In the genomic region with DNA sequence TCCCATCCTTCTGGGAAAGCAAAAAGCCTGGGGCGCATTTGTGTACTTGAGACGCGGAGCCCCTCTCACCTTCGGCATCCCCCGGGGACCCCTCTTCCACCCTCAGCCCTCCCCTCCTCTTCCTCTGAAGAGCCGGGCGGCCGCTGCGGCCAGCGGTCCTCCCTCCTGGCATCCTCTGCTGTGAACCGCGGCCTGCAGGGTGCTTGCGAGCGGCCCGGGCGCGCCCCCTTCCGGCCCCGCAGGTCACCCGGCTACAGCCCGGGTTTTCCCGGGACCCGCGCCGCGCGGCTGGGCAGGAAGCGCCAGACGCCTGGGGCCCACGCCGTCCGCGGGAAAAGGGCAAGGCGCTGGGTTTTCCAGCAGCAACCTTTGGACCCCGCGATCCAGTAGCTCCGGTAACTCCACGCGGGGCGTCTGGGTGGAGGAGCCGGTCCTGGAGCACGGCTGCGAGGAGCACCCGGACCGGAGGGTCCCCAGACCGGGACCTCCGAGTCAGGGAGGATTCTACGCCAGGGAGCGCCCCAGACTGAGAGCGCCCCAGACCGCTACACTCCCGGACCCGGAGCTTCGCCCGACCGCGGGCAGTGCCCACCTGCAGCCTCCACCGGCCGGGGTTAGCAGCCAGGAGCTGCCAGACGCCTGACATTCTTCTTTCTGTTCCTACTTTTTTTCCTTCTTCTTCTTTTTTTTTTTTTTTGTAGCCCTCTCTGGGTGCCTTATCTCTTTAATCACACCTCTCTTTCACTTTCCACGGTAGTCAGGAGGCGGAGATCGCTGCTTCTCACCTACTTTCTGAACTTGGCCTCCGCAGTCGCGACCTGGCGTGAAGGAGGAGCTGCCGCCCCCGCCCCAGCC, we compare ENCODE assay signal across 1 cellular context.
A peak's percentile ranks its signal among the peaks of the same experiment; 100 is the strongest.
TF ChIP-seq lines count a peak whose summit lies in the region.

A gene with protein sequence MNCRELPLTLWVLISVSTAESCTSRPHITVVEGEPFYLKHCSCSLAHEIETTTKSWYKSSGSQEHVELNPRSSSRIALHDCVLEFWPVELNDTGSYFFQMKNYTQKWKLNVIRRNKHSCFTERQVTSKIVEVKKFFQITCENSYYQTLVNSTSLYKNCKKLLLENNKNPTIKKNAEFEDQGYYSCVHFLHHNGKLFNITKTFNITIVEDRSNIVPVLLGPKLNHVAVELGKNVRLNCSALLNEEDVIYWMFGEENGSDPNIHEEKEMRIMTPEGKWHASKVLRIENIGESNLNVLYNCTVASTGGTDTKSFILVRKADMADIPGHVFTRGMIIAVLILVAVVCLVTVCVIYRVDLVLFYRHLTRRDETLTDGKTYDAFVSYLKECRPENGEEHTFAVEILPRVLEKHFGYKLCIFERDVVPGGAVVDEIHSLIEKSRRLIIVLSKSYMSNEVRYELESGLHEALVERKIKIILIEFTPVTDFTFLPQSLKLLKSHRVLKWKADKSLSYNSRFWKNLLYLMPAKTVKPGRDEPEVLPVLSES (plus strand): TSS at position 271 of the 855 bp plus-strand sequence. CDS start 6,865 bp downstream, outside the sequence.

TF ChIP-seq in K562, 482 proteins besides CTCF, POLR2A, EP300 and RAD21 (continued from another document and continues in another):
- TF ChIP-seq ZNF318 (IDR thresholded peaks at IDR 0.05; ENCODE audit: borderline replicate concordance in 1 of 2, low read depth in 1 of 2) (no peak), HNRNPUL1 (IDR thresholded peaks at IDR 0.05; ENCODE audit: low read length) (no peak), YBX1 (IDR thresholded peaks at IDR 0.05) (no peak), KLF10 (CRISPR knock-in tag; IDR thresholded peaks at IDR 0.05) (no peak), SIRT6 (IDR thresholded peaks at IDR 0.05; ENCODE audit: low read depth, low read length) (no peak), RFX1 (IDR thresholded peaks at IDR 0.05) (no peak), STAG1 (CRISPR knock-in tag; IDR thresholded peaks at IDR 0.05; ENCODE audit: borderline replicate concordance) (peak; percentile 1; the same call in 1 of the 2 replicates), MEF2A (IDR thresholded peaks at IDR 0.05; ENCODE audit: control insufficient read depth, low read depth, low read length) (no peak), U2AF1 (optimal IDR thresholded peaks at IDR 0.05; ENCODE audit: low read depth, low read length) (peak; percentile 79), ZNF668 (CRISPR knock-in tag; IDR thresholded peaks at IDR 0.05) (no peak), HOMEZ (CRISPR knock-in tag; IDR thresholded peaks at IDR 0.05) (no peak), SAP30 (IDR thresholded peaks at IDR 0.05; ENCODE audit: borderline replicate concordance, insufficient read depth, low read depth, low read length, poor library complexity, severe bottlenecking) (no peak), E2F4 (CRISPR knock-in tag; IDR thresholded peaks at IDR 0.05; ENCODE audit: low read depth) (no peak), CBX1 (IDR thresholded peaks at IDR 0.05; ENCODE audit: low read depth) (no peak), CHD4 (IDR thresholded peaks at IDR 0.05; ENCODE audit: insufficient read depth, insufficient replicate concordance, low read depth, low read length, poor library complexity, severe bottlenecking) (no peak), CBFA2T3 (IDR thresholded peaks at IDR 0.05) (no peak), HDAC2 (IDR thresholded peaks at IDR 0.05) (no peak), RB1 (IDR thresholded peaks at IDR 0.05; ENCODE audit: low read depth) (peak; percentile 96), MIER1 (IDR thresholded peaks at IDR 0.05; ENCODE audit: low read depth) (no peak), ATF1 (CRISPR knock-in tag; IDR thresholded peaks at IDR 0.05) (no peak), ATF1 (tag; IDR thresholded peaks at IDR 0.05) (0 out of 2 replicates have a peak, but pooled peaks have one; percentile 28), KDM5B (IDR thresholded peaks at IDR 0.05; ENCODE audit: insufficient replicate concordance, low read depth, low read length) (no peak), ZNF398 (CRISPR knock-in tag; IDR thresholded peaks at IDR 0.05) (no peak), ZFP30 (CRISPR knock-in tag; IDR thresholded peaks at IDR 0.05; ENCODE audit: borderline replicate concordance) (no peak), TEAD1 (CRISPR knock-in tag; IDR thresholded peaks at IDR 0.05) (no peak), HDAC1 (IDR thresholded peaks at IDR 0.05) (no peak), BRF2 (IDR thresholded peaks at IDR 0.05; ENCODE audit: borderline replicate concordance, insufficient read depth, insufficient read length) (no peak), ZFX (CRISPR knock-in tag; IDR thresholded peaks at IDR 0.05) (peak; percentile 58; the same call in 1 of the 2 replicates), FOSL1 (tag; conservative IDR thresholded peaks at IDR 0.05) (no peak), ELF1 (tag; IDR thresholded peaks at IDR 0.05) (peak; percentile 43; the same call in 1 of the 2 replicates), EWSR1 (IDR thresholded peaks at IDR 0.05; ENCODE audit: borderline replicate concordance, low read depth, partially characterized antibody) (no peak), TCF3 (CRISPR knock-in tag; IDR thresholded peaks at IDR 0.05) (no peak), ZSCAN32 (CRISPR knock-in tag; IDR thresholded peaks at IDR 0.05) (no peak), MTA3 (IDR thresholded peaks at IDR 0.05; ENCODE audit: borderline replicate concordance) (peak; percentile 42; the same call in 1 of the 2 replicates), HMG20B (CRISPR knock-in tag; IDR thresholded peaks at IDR 0.05) (no peak), ZNF764 (CRISPR knock-in tag; IDR thresholded peaks at IDR 0.05; ENCODE audit: low read depth) (no peak), ZNF830 (CRISPR knock-in tag; IDR thresholded peaks at IDR 0.05) (no peak), NELFE (IDR thresholded peaks at IDR 0.05; ENCODE audit: insufficient read depth, insufficient read length) (no peak), GTF2A2 (tag; IDR thresholded peaks at IDR 0.05) (no peak), SMC3 (conservative IDR thresholded peaks at IDR 0.05; ENCODE audit: insufficient read depth, low read depth, low read length) (peak; percentile 85)
- TF ChIP-seq, protein P1, sequence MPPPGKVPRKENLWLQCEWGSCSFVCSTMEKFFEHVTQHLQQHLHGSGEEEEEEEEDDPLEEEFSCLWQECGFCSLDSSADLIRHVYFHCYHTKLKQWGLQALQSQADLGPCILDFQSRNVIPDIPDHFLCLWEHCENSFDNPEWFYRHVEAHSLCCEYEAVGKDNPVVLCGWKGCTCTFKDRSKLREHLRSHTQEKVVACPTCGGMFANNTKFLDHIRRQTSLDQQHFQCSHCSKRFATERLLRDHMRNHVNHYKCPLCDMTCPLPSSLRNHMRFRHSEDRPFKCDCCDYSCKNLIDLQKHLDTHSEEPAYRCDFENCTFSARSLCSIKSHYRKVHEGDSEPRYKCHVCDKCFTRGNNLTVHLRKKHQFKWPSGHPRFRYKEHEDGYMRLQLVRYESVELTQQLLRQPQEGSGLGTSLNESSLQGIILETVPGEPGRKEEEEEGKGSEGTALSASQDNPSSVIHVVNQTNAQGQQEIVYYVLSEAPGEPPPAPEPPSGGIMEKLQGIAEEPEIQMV (tag; conservative IDR thresholded peaks at IDR 0.05; ENCODE audit: low read depth): no peak
- TF ChIP-seq, protein P2, sequence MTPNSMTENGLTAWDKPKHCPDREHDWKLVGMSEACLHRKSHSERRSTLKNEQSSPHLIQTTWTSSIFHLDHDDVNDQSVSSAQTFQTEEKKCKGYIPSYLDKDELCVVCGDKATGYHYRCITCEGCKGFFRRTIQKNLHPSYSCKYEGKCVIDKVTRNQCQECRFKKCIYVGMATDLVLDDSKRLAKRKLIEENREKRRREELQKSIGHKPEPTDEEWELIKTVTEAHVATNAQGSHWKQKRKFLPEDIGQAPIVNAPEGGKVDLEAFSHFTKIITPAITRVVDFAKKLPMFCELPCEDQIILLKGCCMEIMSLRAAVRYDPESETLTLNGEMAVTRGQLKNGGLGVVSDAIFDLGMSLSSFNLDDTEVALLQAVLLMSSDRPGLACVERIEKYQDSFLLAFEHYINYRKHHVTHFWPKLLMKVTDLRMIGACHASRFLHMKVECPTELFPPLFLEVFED (CRISPR knock-in tag; conservative IDR thresholded peaks at IDR 0.05): no peak
